17 cellular contexts compared by ENCODE assay signal in the genomic region with DNA sequence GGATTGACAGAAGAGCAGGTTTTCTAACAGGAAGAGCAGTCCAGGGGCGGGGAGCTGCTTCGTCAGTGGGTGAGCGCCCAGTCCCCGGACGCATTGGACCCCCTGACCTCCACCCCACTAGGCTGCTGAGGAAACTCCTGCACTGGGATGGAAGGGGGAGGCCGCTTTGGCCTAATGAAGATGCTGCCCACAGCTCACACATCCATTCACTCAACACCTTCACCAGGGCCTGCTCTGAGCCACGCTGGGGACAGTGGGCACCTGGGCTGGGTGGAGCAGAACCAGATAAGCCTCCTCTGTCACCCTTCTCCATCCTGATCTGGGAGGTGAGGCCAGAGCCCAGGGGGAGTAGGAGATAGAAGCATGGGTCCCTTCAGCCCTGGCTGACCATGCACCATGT.
"Had no signal": no experiment of that assay in that cellular context is flagged by ENCODE, and none has a peak within 500 bp of the region (broad histone marks: within the 10 kb centered on the region; RNA-seq: fewer than 3 reads in every experiment).

No MANE protein-coding gene starts in this region.

- H3K27me3 Mint-ChIP-seq: activated CD4-positive, alpha-beta T cell treated with anti-CD3 and anti-CD28 coated beads for 36 hours; activated CD8-positive, alpha-beta memory T cell treated with anti-CD3 and anti-CD28 coated beads, Interleukin-2, amount 10 ng/mL, durations not matched to agents 7 days and 5 days; progenitor cell of endocrine pancreas had no signal

- DNase-seq: activated CD4-positive, alpha-beta T cell treated with anti-CD3 and anti-CD28 coated beads for 36 hours; activated CD4-positive, alpha-beta T cell treated with anti-CD3 and anti-CD28 coated beads, Interleukin-2, amount 50 U/mL, for 48 hours; activated CD8-positive, alpha-beta memory T cell treated with anti-CD3 and anti-CD28 coated beads, Interleukin-2, amount 10 ng/mL, durations not matched to agents 7 days and 5 days; activated naive CD4-positive, alpha-beta T cell treated with anti-CD3 and anti-CD28 coated beads for 36 hours; activated T-cell treated with anti-CD3 and anti-CD28 coated beads, Interleukin-2, amount 50 U/mL, for 1 hour; body of pancreas; caudate nucleus; colonic mucosa; endodermal cell; foreskin fibroblast; natural killer cell; nucleus accumbens; stimulated activated CD4-positive, alpha-beta T cell treated with anti-CD3 and anti-CD28 coated beads, Interleukin-2, amount 100 ng/mL, for 48 hours; testis; upper lobe of left lung had no signal

- H3K9me3 Mint-ChIP-seq: activated naive CD4-positive, alpha-beta T cell treated with anti-CD3 and anti-CD28 coated beads for 36 hours; endodermal cell; natural killer cell; WTC11 had no signal

- H3K27ac Mint-ChIP-seq: activated CD4-positive, alpha-beta T cell treated with anti-CD3 and anti-CD28 coated beads for 36 hours; activated CD8-positive, alpha-beta memory T cell treated with anti-CD3 and anti-CD28 coated beads, Interleukin-2, amount 10 ng/mL, durations not matched to agents 7 days and 5 days; activated naive CD4-positive, alpha-beta T cell treated with anti-CD3 and anti-CD28 coated beads for 36 hours; endodermal cell; progenitor cell of endocrine pancreas; WTC11 had no signal

- H3K4me3 Mint-ChIP-seq: activated CD4-positive, alpha-beta T cell treated with anti-CD3 and anti-CD28 coated beads for 36 hours; activated CD8-positive, alpha-beta memory T cell treated with anti-CD3 and anti-CD28 coated beads, Interleukin-2, amount 10 ng/mL, durations not matched to agents 7 days and 5 days; activated naive CD4-positive, alpha-beta T cell treated with anti-CD3 and anti-CD28 coated beads for 36 hours; endodermal cell; natural killer cell; WTC11 had no signal

- ATAC-seq: activated CD4-positive, alpha-beta T cell treated with anti-CD3 and anti-CD28 coated beads for 36 hours; activated CD8-positive, alpha-beta memory T cell treated with anti-CD3 and anti-CD28 coated beads, Interleukin-2, amount 10 ng/mL, durations not matched to agents 7 days and 5 days; body of pancreas; natural killer cell; WTC11 had no signal

- H3K36me3 Mint-ChIP-seq: natural killer cell had no signal
